ENCODE assay signal across 1 cellular context in the genomic region with DNA sequence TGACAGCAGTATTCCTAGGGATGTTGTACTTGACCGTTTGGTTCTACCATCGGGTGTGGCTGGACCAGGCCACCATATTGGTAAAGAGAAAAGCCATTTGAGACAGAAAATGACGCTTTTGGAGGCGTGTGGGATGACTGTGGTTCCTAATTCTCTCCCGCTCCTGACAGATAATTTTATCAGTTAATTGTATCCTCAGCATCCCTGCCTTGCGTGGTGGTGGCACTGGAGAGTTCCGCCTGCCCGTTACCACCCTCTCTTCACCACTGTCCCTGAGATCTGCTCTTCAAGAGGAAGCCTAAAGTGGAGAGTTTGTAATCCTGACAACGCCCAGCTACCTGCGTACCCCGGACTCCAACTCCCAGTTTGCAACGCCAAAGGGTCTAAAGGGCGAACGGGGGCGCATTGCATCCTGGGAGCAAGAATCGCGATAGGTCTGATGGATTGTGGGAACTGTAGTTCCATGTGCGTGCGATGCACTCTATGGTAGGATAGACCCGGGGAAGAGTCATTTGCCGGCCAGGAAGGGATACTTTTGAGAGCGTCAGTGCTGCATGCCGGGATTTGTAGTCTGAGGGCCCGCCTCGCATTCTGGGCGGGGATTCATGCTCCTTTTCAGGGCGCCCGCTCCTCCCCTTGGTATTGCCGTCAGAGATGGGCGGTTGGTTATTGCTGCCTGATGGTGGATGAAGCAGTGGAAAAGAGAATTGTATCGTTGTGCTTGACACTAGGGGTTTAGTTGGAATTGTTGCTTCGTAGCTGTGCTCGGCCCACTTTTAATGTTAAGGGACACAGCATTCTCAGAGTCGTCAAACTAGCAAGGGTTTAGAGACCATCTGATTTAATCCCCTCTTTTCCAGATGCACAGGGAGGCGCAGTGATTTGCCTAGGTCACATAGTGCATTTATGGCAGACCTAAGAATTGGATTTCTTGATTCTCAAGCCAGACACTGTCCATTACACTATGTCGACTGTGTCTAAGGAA.
A peak's percentile ranks its signal among the peaks of the same experiment; 100 is the strongest.
TF ChIP-seq lines count a peak whose summit lies in the region.

No MANE protein-coding gene starts in this region.

TF ChIP-seq in K562, 482 proteins besides CTCF, POLR2A, EP300 and RAD21 (continued from another document and continues in another):
- TF ChIP-seq, protein P1, sequence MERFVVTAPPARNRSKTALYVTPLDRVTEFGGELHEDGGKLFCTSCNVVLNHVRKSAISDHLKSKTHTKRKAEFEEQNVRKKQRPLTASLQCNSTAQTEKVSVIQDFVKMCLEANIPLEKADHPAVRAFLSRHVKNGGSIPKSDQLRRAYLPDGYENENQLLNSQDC (CRISPR knock-in tag; IDR thresholded peaks at IDR 0.05), result peak; percentile 32; the same call in 1 of the 2 replicates
- no peak for TF ChIP-seq MYNN (IDR thresholded peaks at IDR 0.05)
- TF ChIP-seq MYNN (CRISPR knock-in tag; IDR thresholded peaks at IDR 0.05), result no peak
- TF ChIP-seq, protein P2, sequence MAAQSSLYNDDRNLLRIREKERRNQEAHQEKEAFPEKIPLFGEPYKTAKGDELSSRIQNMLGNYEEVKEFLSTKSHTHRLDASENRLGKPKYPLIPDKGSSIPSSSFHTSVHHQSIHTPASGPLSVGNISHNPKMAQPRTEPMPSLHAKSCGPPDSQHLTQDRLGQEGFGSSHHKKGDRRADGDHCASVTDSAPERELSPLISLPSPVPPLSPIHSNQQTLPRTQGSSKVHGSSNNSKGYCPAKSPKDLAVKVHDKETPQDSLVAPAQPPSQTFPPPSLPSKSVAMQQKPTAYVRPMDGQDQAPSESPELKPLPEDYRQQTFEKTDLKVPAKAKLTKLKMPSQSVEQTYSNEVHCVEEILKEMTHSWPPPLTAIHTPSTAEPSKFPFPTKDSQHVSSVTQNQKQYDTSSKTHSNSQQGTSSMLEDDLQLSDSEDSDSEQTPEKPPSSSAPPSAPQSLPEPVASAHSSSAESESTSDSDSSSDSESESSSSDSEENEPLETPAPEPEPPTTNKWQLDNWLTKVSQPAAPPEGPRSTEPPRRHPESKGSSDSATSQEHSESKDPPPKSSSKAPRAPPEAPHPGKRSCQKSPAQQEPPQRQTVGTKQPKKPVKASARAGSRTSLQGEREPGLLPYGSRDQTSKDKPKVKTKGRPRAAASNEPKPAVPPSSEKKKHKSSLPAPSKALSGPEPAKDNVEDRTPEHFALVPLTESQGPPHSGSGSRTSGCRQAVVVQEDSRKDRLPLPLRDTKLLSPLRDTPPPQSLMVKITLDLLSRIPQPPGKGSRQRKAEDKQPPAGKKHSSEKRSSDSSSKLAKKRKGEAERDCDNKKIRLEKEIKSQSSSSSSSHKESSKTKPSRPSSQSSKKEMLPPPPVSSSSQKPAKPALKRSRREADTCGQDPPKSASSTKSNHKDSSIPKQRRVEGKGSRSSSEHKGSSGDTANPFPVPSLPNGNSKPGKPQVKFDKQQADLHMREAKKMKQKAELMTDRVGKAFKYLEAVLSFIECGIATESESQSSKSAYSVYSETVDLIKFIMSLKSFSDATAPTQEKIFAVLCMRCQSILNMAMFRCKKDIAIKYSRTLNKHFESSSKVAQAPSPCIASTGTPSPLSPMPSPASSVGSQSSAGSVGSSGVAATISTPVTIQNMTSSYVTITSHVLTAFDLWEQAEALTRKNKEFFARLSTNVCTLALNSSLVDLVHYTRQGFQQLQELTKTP (IDR thresholded peaks at IDR 0.05; ENCODE audit: low read depth in 1 of 2, partially characterized antibody in 2 of 2), result peak; percentile 61 to 100
- TF ChIP-seq BRF1 (IDR thresholded peaks at IDR 0.05; ENCODE audit: borderline replicate concordance, extremely low read depth, insufficient read length), result no peak
- TF ChIP-seq FOXK2 (conservative IDR thresholded peaks at IDR 0.05 in 1 of 2, IDR thresholded peaks at IDR 0.05 in 1 of 2; ENCODE audit: low read depth in 2 of 2), result no peak; a peak in 2 of 4 replicates
- peak; percentile 58; the same call in 1 of the 2 replicates for TF ChIP-seq MTA1 (IDR thresholded peaks at IDR 0.05; ENCODE audit: borderline replicate concordance)
- peak; percentile 86; the same call in 1 of the 2 replicates for TF ChIP-seq HMGXB4 (CRISPR knock-in tag; IDR thresholded peaks at IDR 0.05)
- peak; percentile 98 for TF ChIP-seq CREB3L1 (IDR thresholded peaks at IDR 0.05; ENCODE audit: borderline replicate concordance, low read depth)
- no peak for TF ChIP-seq HLTF (IDR thresholded peaks at IDR 0.05)
- no peak for TF ChIP-seq ZNF717 (CRISPR knock-in tag; IDR thresholded peaks at IDR 0.05)
- TF ChIP-seq MYBL2 (IDR thresholded peaks at IDR 0.05; ENCODE audit: low read depth), result no peak
- TF ChIP-seq MYBL2 (CRISPR knock-in tag; IDR thresholded peaks at IDR 0.05; ENCODE audit: borderline replicate concordance), result no peak
- TF ChIP-seq HDAC2 (IDR thresholded peaks at IDR 0.05), result 0 out of 2 replicates have a peak, but pooled peaks have one; percentile 23
- 0 out of 2 replicates have a peak, but pooled peaks have one; percentile 51 for TF ChIP-seq RFX7 (CRISPR knock-in tag; IDR thresholded peaks at IDR 0.05)
- 0 out of 2 replicates have a peak, but pooled peaks have one; percentile 43 for TF ChIP-seq FOXK1 (CRISPR knock-in tag; IDR thresholded peaks at IDR 0.05; ENCODE audit: borderline replicate concordance)
- TF ChIP-seq HMGN3 (IDR thresholded peaks at IDR 0.05; ENCODE audit: borderline replicate concordance, extremely low read depth, insufficient read length, low read depth, low read length), result no peak
- TF ChIP-seq, protein P3, sequence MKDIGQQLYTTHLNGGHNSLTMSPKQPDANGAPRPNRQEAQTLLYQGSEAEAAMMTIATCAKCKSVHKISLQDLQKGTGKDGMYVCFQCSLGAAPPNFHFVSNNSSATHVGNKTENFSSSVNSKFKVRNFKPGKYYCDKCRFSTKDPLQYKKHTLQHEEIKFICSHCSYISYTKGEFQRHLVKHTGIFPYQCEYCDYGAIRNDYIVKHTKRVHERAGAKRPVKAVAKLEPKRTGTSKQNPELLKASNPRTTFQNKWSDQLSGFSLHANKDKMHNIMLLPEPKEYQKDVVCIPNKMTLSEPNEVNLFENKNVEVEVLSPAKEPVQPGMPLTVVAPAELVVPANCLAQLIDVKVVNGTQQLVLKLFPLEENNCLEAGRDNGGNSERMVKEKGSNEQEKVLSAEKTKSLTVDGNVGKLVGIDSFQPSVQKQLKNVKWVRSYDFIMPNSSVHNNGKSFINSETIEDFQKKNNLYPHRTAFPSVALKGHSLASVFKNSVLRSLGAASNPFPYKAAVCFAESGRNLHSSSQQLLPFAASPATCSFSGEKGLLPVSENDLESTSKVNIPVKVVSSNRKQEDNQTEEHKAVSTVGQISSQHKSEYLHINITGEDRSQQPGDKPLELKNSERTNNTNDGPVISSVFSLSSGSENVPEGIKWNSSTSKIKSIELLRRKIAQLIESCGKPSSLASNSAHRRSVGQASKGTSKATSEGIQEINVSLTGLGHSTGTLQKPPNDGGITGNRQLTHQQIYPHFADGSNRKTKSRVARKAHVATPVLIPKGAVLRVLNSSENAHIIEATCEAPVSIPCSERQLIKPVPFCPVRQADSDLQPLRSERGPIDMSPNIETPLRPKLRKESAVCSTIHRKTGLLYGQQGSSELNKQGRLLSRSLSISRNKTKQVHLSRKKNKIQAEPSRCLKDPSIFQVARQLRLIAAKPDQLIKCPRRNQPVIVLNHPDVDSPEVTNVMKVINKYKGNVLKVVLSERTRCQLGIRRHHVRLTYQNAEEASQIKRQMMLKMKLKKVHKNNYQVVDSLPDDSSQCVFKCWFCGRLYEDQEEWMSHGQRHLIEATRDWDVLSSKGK (CRISPR knock-in tag; IDR thresholded peaks at IDR 0.05), result no peak
- TF ChIP-seq KDM2B (CRISPR knock-in tag; IDR thresholded peaks at IDR 0.05), result no peak
- no peak for TF ChIP-seq DEAF1 (CRISPR knock-in tag; IDR thresholded peaks at IDR 0.05)
- TF ChIP-seq PHF8 (IDR thresholded peaks at IDR 0.05; ENCODE audit: borderline replicate concordance, low read length), result peak; percentile 58
- TF ChIP-seq, protein P4, sequence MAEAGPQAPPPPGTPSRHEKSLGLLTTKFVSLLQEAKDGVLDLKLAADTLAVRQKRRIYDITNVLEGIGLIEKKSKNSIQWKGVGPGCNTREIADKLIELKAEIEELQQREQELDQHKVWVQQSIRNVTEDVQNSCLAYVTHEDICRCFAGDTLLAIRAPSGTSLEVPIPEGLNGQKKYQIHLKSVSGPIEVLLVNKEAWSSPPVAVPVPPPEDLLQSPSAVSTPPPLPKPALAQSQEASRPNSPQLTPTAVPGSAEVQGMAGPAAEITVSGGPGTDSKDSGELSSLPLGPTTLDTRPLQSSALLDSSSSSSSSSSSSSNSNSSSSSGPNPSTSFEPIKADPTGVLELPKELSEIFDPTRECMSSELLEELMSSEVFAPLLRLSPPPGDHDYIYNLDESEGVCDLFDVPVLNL (CRISPR knock-in tag; IDR thresholded peaks at IDR 0.05; ENCODE audit: low read depth), result no peak
- no peak for TF ChIP-seq FOXO4 (CRISPR knock-in tag; IDR thresholded peaks at IDR 0.05)
- TF ChIP-seq RFX1 (IDR thresholded peaks at IDR 0.05), result no peak
- TF ChIP-seq MAFF (IDR thresholded peaks at IDR 0.05; ENCODE audit: low read length), result peak; percentile 61
- TF ChIP-seq SMAD1 (IDR thresholded peaks at IDR 0.05; ENCODE audit: low read depth, low read length, partially characterized antibody), result peak; percentile 9
- no peak for TF ChIP-seq ARID1B (IDR thresholded peaks at IDR 0.05)
- TF ChIP-seq, protein P5, sequence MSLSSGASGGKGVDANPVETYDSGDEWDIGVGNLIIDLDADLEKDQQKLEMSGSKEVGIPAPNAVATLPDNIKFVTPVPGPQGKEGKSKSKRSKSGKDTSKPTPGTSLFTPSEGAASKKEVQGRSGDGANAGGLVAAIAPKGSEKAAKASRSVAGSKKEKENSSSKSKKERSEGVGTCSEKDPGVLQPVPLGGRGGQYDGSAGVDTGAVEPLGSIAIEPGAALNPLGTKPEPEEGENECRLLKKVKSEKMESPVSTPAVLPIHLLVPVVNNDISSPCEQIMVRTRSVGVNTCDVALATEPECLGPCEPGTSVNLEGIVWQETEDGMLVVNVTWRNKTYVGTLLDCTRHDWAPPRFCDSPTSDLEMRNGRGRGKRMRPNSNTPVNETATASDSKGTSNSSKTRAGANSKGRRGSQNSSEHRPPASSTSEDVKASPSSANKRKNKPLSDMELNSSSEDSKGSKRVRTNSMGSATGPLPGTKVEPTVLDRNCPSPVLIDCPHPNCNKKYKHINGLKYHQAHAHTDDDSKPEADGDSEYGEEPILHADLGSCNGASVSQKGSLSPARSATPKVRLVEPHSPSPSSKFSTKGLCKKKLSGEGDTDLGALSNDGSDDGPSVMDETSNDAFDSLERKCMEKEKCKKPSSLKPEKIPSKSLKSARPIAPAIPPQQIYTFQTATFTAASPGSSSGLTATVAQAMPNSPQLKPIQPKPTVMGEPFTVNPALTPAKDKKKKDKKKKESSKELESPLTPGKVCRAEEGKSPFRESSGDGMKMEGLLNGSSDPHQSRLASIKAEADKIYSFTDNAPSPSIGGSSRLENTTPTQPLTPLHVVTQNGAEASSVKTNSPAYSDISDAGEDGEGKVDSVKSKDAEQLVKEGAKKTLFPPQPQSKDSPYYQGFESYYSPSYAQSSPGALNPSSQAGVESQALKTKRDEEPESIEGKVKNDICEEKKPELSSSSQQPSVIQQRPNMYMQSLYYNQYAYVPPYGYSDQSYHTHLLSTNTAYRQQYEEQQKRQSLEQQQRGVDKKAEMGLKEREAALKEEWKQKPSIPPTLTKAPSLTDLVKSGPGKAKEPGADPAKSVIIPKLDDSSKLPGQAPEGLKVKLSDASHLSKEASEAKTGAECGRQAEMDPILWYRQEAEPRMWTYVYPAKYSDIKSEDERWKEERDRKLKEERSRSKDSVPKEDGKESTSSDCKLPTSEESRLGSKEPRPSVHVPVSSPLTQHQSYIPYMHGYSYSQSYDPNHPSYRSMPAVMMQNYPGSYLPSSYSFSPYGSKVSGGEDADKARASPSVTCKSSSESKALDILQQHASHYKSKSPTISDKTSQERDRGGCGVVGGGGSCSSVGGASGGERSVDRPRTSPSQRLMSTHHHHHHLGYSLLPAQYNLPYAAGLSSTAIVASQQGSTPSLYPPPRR (CRISPR knock-in tag; IDR thresholded peaks at IDR 0.05; ENCODE audit: borderline replicate concordance), result no peak
- no peak for TF ChIP-seq CEBPB (tag; IDR thresholded peaks at IDR 0.05)
